Comparison of ENCODE assay signal across 20 cellular contexts in genomic region chr12:6018265-6018664, GRCh38.
DNase-seq lines count a peak whose midpoint lies in the region; ATAC-seq, FAIRE-seq and TF ChIP-seq lines count a peak whose summit lies in the region.
"Had no signal": no experiment of that assay in that cellular context is flagged by ENCODE, and none has a peak within 500 bp of the region (broad histone marks: within the 10 kb centered on the region; RNA-seq: fewer than 3 reads in every experiment).

No MANE protein-coding gene starts in this region.

- H3K36me3 Mint-ChIP-seq in activated naive CD8-positive, alpha-beta T cell treated with anti-CD3 and anti-CD28 coated beads, Interleukin-2, amount 50 U/mL, for 24 hours (ENCODE audit: low read depth), result no peaks in the 10 kb centered on the region
- no peaks in the 10 kb centered on the region for H3K36me3 Mint-ChIP-seq in activated naive CD8-positive, alpha-beta T cell treated with anti-CD3 and anti-CD28 coated beads for 36 hours
- peaks cover 83% of the 10 kb centered on the region for H3K36me3 Mint-ChIP-seq in endodermal cell (ENCODE audit: low read depth)

- peaks cover 20% of the 10 kb centered on the region for H3K36me3 ChIP-seq in endodermal cell (ENCODE audit: control insufficient read depth, insufficient read depth, low read length)
- H3K36me3 ChIP-seq: HAP-1 had no signal

- H3K27me3 Mint-ChIP-seq in activated naive CD8-positive, alpha-beta T cell treated with anti-CD3 and anti-CD28 coated beads, Interleukin-2, amount 50 U/mL, for 24 hours, result peaks cover 10% of the 10 kb centered on the region
- no peaks in the 10 kb centered on the region for H3K27me3 Mint-ChIP-seq in activated naive CD8-positive, alpha-beta T cell treated with anti-CD3 and anti-CD28 coated beads for 36 hours
- no peaks in the 10 kb centered on the region for H3K27me3 Mint-ChIP-seq in endodermal cell (ENCODE audit: insufficient read depth)
- H3K27me3 Mint-ChIP-seq: CD4-positive, alpha-beta T cell had no signal

- no peaks in the 10 kb centered on the region for H3K4me1 ChIP-seq in endodermal cell (ENCODE audit: control insufficient read depth, insufficient read depth, low read length)
- H3K4me1 ChIP-seq: A549, HAP-1 had no signal

- H3K9me3 Mint-ChIP-seq in activated naive CD8-positive, alpha-beta T cell treated with anti-CD3 and anti-CD28 coated beads, Interleukin-2, amount 50 U/mL, for 24 hours, result no peaks in the 10 kb centered on the region
- H3K9me3 Mint-ChIP-seq in activated naive CD8-positive, alpha-beta T cell treated with anti-CD3 and anti-CD28 coated beads for 36 hours, result no peaks in the 10 kb centered on the region
- H3K9me3 Mint-ChIP-seq in endodermal cell, result no peaks in the 10 kb centered on the region
- H3K9me3 Mint-ChIP-seq: CD4-positive, alpha-beta T cell; HFFc6 had no signal

- no peak overlapping the region for H3K4me3 ChIP-seq in endodermal cell (ENCODE audit: low read length)
- H3K4me3 ChIP-seq: A549, HAP-1 had no signal

- H3K9ac ChIP-seq in endodermal cell (ENCODE audit: extremely low read depth, low read length, poor library complexity, severe bottlenecking), result no peak overlapping the region

- H3K27me3 ChIP-seq in endodermal cell (ENCODE audit: control insufficient read depth, insufficient read depth, low read length, poor library complexity, severe bottlenecking), result no peaks in the 10 kb centered on the region

- WGBS in endodermal cell (ENCODE audit: insufficient coverage in 1 of 2, insufficient read length in 1 of 2), 2 experiments, result 95 to 97% methylated on average over 5 to 10 of the region's 10 CpGs

- peak; percentile 82 for FAIRE-seq in urothelium cell line (lab: Jason Lieb, UNC)
- FAIRE-seq: A549, D721Med, G401.6, GM12891, GM19239 had no signal

- H3K27ac ChIP-seq in endodermal cell (ENCODE audit: low read depth, low read length), result no peak overlapping the region
- H3K27ac ChIP-seq: 22Rv1, A549, C4-2B, HL-60 had no signal

- H3K9me3 ChIP-seq in endodermal cell (ENCODE audit: control insufficient read depth, low read length), result no peaks in the 10 kb centered on the region
- H3K9me3 ChIP-seq: A549, Caco-2, HAP-1 had no signal

- H3K4me1 Mint-ChIP-seq in activated naive CD8-positive, alpha-beta T cell treated with anti-CD3 and anti-CD28 coated beads, Interleukin-2, amount 50 U/mL, for 24 hours, result no peaks in the 10 kb centered on the region
- no peaks in the 10 kb centered on the region for H3K4me1 Mint-ChIP-seq in activated naive CD8-positive, alpha-beta T cell treated with anti-CD3 and anti-CD28 coated beads for 36 hours
- no peaks in the 10 kb centered on the region for H3K4me1 Mint-ChIP-seq in endodermal cell

- TF ChIP-seq CTCF in endodermal cell (conservative IDR thresholded peaks at IDR 0.05), result no peak

- ATAC-seq in activated naive CD8-positive, alpha-beta T cell treated with anti-CD3 and anti-CD28 coated beads, Interleukin-2, amount 50 U/mL, for 24 hours, result peak; percentile 33
- ATAC-seq: A549 had no signal

- no peak overlapping the region for H3K27ac Mint-ChIP-seq in activated naive CD8-positive, alpha-beta T cell treated with anti-CD3 and anti-CD28 coated beads, Interleukin-2, amount 50 U/mL, for 24 hours
- no peak overlapping the region for H3K27ac Mint-ChIP-seq in activated naive CD8-positive, alpha-beta T cell treated with anti-CD3 and anti-CD28 coated beads for 36 hours
- H3K27ac Mint-ChIP-seq in endodermal cell, result no peak overlapping the region
- H3K27ac Mint-ChIP-seq: CD4-positive, alpha-beta T cell; HFFc6 had no signal

- no peak for DNase-seq in activated naive CD8-positive, alpha-beta T cell treated with anti-CD3 and anti-CD28 coated beads, Interleukin-2, amount 50 U/mL, for 24 hours
- DNase-seq in activated naive CD8-positive, alpha-beta T cell treated with anti-CD3 and anti-CD28 coated beads for 36 hours, result no peak
- DNase-seq in endodermal cell (peak; percentile 35), mesenteric fat pad (ENCODE audit: low spot score) (peak; percentile 84), urothelium cell line (ENCODE audit: low spot score) (no peak), iPS-NIHi7 (ENCODE audit: extremely low spot score) (no peak)
- no peak for DNase-seq in activated effector memory CD4-positive, alpha-beta T cell treated with anti-CD3 and anti-CD28 coated beads, Interleukin-2, amount 50 U/mL, for 16 hours
- DNase-seq: AML-193; Caco-2; CD4-positive, alpha-beta T cell; HFFc6 had no signal

- no peak overlapping the region for H3K4me3 Mint-ChIP-seq in activated naive CD8-positive, alpha-beta T cell treated with anti-CD3 and anti-CD28 coated beads, Interleukin-2, amount 50 U/mL, for 24 hours
- no peak overlapping the region for H3K4me3 Mint-ChIP-seq in activated naive CD8-positive, alpha-beta T cell treated with anti-CD3 and anti-CD28 coated beads for 36 hours
- no peak overlapping the region for H3K4me3 Mint-ChIP-seq in endodermal cell
- H3K4me3 Mint-ChIP-seq: CD4-positive, alpha-beta T cell; HFFc6 had no signal

Comparison
In these comparisons a context has a peak if more than half of its experiments do, and no peak if none do; other contexts are left out.
1. DNase-seq: peak in endodermal cell (single experiment) and mesenteric fat pad (single experiment); none in activated naive CD8-positive, alpha-beta T cell treated with anti-CD3 and anti-CD28 coated beads, Interleukin-2, amount 50 U/mL, for 24 hours (single experiment), activated naive CD8-positive, alpha-beta T cell treated with anti-CD3 and anti-CD28 coated beads for 36 hours (single experiment), urothelium cell line (single experiment), activated effector memory CD4-positive, alpha-beta T cell treated with anti-CD3 and anti-CD28 coated beads, Interleukin-2, amount 50 U/mL, for 16 hours (single experiment) and iPS-NIHi7 (single experiment).